ENCODE assay signal across 8 cellular contexts in genomic region chr7:150322114-150322832, GRCh38.
A peak's percentile ranks its signal among the peaks of the same experiment; 100 is the strongest.
DNase-seq lines count a peak whose midpoint lies in the region; ATAC-seq lines count a peak whose summit lies in the region.

No MANE protein-coding gene starts in this region.

- no peaks in the 10 kb centered on the region for H3K9me3 ChIP-seq in iPS-18a (ENCODE audit: control insufficient read depth, low read depth, low read length)

- peaks cover 18% of the 10 kb centered on the region for H3K36me3 ChIP-seq in iPS-18a (ENCODE audit: control insufficient read depth, low read depth, low read length)

- peak overlapping the region; percentile 72 for H3K9ac ChIP-seq in iPS-18a (ENCODE audit: low read length)

- ATAC-seq in GM19043 (IDR thresholded peaks at IDR 0.05; ENCODE audit: low read depth, unreplicated experiment): peak; percentile 33
- ATAC-seq in GM21717 (IDR thresholded peaks at IDR 0.05; ENCODE audit: unreplicated experiment): no peak

- H3K4me3 ChIP-seq in iPS-18a (ENCODE audit: low read length): peak overlapping the region; percentile 81

- peaks cover 8% of the 10 kb centered on the region for H3K27me3 ChIP-seq in iPS-18a (ENCODE audit: control insufficient read depth, insufficient read depth, low read length)

- peaks cover 26% of the 10 kb centered on the region for H3K4me1 ChIP-seq in iPS-18a (ENCODE audit: control insufficient read depth, low read depth, low read length)

- no peak overlapping the region for H3K27ac ChIP-seq in iPS-18a (ENCODE audit: low read length)

- peak; percentile 89 for DNase-seq in NAMALWA (ENCODE audit: low spot score)
- peak; percentile 56 for DNase-seq in activated T-cell treated with anti-CD3 and anti-CD28 coated beads for 4 hours
- peak; percentile 41 to 68 (median 59) for DNase-seq in stimulated activated CD4-positive, alpha-beta T cell treated with anti-CD3 and anti-CD28 coated beads, TNF-alpha, amount 100 ng/mL, for 48 hours (ENCODE audit: low read depth in 3 of 3)
- no peak for DNase-seq in GOT3 (lab: John Stamatoyannopoulos, UW)
- DNase-seq in T1000 (lab: John Stamatoyannopoulos, UW): no peak

Comparison
In these comparisons a context has a peak if more than half of its experiments do, and no peak if none do; other contexts are left out.
1. DNase-seq: peak in NAMALWA (single experiment), activated T-cell treated with anti-CD3 and anti-CD28 coated beads for 4 hours (single experiment) and stimulated activated CD4-positive, alpha-beta T cell treated with anti-CD3 and anti-CD28 coated beads, TNF-alpha, amount 100 ng/mL, for 48 hours (3 of 3); none in GOT3 (single experiment) and T1000 (single experiment).